In genomic region chr7:106225856-106226255, GRCh38 we compare ENCODE assay signal across 32 cellular contexts.
"Had no signal": no experiment of that assay in that cellular context is flagged by ENCODE, and none has a peak within 500 bp of the region (broad histone marks: within the 10 kb centered on the region; RNA-seq: fewer than 3 reads in every experiment).

No MANE protein-coding gene starts in this region.

- H3K4me3 ChIP-seq: coronary artery, dorsolateral prefrontal cortex, lower lobe of right lung, mucosa of descending colon, spleen, suprapubic skin, tibial artery had no signal

- H3K36me3 ChIP-seq: brain microvascular endothelial cell, lower lobe of right lung, spleen, suprapubic skin, tibial artery, WERI-Rb-1 had no signal

- H3K9me3 ChIP-seq: lower lobe of right lung, mucosa of descending colon, spleen, suprapubic skin, tibial artery had no signal

- DNase-seq: activated CD4-positive, alpha-beta memory T cell treated with anti-CD3 and anti-CD28 coated beads for 36 hours; activated CD4-positive, alpha-beta T cell treated with anti-CD3 and anti-CD28 coated beads for 48 hours; activated CD8-positive, alpha-beta memory T cell treated with anti-CD3 and anti-CD28 coated beads, Interleukin-2, amount 50 U/mL, for 4 hours; activated effector memory CD4-positive, alpha-beta T cell treated with anti-CD3 and anti-CD28 coated beads, Interleukin-2, amount 50 U/mL, for 16 hours; activated naive CD4-positive, alpha-beta T cell treated with anti-CD3 and anti-CD28 coated beads for 36 hours; activated naive CD8-positive, alpha-beta T cell treated with anti-CD3 and anti-CD28 coated beads, Interleukin-2, amount 10 ng/mL, durations not matched to agents 7 days and 5 days; activated T-cell treated with anti-CD3 and anti-CD28 coated beads, Interleukin-2, amount 50 U/mL, for 1 hour; amniotic stem cell; brain microvascular endothelial cell; dorsolateral prefrontal cortex; effector memory CD4-positive, alpha-beta T cell; erythroblast; foreskin fibroblast; head of caudate nucleus; hippocampal formation; immature natural killer cell; lower lobe of right lung; mesendoderm; mucosa of descending colon; posterior cingulate gyrus; right cardiac atrium; spleen; stimulated activated naive CD4-positive, alpha-beta T cell; T-helper 17 cell; T1000; tibial artery; WERI-Rb-1 had no signal

- H3K4me1 ChIP-seq: lower lobe of right lung had no signal

- H3K27me3 ChIP-seq: brain microvascular endothelial cell, suprapubic skin, tibial artery had no signal

- ATAC-seq: activated CD4-positive, CD25-positive, alpha-beta regulatory T cell treated with anti-CD3 and anti-CD28 coated beads, Interleukin-2, amount 50 U/mL, for 24 hours; left lobe of liver; lower lobe of right lung; mucosa of descending colon; natural killer cell treated with Interleukin-12 subunit alpha and Interleukin-12 subunit beta and Interleukin-15 and Interleukin-18, amount 100 ng/mL, for 72 hours; right cardiac atrium; T-helper 17 cell had no signal

- H3K27ac ChIP-seq: brain microvascular endothelial cell, coronary artery, dorsolateral prefrontal cortex, lower lobe of right lung, spleen, suprapubic skin, tibial artery, WERI-Rb-1 had no signal
